1 cellular context compared by ENCODE assay signal in genomic region chr3:120148187-120148954, GRCh38.
TF ChIP-seq lines count a peak whose summit lies in the region.

No MANE protein-coding gene starts in this region.

TF ChIP-seq in GM23338, 12 proteins besides CTCF, POLR2A, EP300 and RAD21 (continued from another document):
- TF ChIP-seq, protein P1, sequence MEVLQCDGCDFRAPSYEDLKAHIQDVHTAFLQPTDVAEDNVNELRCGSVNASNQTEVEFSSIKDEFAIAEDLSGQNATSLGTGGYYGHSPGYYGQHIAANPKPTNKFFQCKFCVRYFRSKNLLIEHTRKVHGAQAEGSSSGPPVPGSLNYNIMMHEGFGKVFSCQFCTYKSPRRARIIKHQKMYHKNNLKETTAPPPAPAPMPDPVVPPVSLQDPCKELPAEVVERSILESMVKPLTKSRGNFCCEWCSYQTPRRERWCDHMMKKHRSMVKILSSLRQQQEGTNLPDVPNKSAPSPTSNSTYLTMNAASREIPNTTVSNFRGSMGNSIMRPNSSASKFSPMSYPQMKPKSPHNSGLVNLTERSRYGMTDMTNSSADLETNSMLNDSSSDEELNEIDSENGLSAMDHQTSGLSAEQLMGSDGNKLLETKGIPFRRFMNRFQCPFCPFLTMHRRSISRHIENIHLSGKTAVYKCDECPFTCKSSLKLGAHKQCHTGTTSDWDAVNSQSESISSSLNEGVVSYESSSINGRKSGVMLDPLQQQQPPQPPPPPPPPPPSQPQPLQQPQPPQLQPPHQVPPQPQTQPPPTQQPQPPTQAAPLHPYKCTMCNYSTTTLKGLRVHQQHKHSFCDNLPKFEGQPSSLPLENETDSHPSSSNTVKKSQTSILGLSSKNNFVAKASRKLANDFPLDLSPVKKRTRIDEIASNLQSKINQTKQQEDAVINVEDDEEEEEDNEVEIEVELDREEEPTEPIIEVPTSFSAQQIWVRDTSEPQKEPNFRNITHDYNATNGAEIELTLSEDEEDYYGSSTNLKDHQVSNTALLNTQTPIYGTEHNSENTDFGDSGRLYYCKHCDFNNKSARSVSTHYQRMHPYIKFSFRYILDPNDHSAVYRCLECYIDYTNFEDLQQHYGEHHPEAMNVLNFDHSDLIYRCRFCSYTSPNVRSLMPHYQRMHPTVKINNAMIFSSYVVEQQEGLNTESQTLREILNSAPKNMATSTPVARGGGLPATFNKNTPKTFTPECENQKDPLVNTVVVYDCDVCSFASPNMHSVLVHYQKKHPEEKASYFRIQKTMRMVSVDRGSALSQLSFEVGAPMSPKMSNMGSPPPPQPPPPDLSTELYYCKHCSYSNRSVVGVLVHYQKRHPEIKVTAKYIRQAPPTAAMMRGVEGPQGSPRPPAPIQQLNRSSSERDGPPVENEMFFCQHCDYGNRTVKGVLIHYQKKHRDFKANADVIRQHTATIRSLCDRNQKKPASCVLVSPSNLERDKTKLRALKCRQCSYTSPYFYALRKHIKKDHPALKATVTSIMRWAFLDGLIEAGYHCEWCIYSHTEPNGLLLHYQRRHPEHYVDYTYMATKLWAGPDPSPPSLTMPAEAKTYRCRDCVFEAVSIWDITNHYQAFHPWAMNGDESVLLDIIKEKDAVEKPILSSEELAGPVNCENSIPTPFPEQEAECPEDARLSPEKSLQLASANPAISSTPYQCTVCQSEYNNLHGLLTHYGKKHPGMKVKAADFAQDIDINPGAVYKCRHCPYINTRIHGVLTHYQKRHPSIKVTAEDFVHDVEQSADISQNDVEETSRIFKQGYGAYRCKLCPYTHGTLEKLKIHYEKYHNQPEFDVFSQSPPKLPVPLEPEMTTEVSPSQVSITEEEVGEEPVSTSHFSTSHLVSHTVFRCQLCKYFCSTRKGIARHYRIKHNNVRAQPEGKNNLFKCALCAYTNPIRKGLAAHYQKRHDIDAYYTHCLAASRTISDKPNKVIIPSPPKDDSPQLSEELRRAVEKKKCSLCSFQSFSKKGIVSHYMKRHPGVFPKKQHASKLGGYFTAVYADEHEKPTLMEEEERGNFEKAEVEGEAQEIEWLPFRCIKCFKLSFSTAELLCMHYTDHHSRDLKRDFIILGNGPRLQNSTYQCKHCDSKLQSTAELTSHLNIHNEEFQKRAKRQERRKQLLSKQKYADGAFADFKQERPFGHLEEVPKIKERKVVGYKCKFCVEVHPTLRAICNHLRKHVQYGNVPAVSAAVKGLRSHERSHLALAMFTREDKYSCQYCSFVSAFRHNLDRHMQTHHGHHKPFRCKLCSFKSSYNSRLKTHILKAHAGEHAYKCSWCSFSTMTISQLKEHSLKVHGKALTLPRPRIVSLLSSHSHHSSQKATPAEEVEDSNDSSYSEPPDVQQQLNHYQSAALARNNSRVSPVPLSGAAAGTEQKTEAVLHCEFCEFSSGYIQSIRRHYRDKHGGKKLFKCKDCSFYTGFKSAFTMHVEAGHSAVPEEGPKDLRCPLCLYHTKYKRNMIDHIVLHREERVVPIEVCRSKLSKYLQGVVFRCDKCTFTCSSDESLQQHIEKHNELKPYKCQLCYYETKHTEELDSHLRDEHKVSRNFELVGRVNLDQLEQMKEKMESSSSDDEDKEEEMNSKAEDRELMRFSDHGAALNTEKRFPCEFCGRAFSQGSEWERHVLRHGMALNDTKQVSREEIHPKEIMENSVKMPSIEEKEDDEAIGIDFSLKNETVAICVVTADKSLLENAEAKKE (CRISPR knock-in tag; IDR thresholded peaks at IDR 0.05): no peak
- TF ChIP-seq STAT1 (IDR thresholded peaks at IDR 0.05; ENCODE audit: unreplicated experiment) (no peak), ZNF114 (CRISPR knock-in tag; IDR thresholded peaks at IDR 0.05) (no peak), POLR2AphosphoS5 (IDR thresholded peaks at IDR 0.05; ENCODE audit: low read depth) (no peak)
